2 cellular contexts compared by ENCODE assay signal in the genomic region with DNA sequence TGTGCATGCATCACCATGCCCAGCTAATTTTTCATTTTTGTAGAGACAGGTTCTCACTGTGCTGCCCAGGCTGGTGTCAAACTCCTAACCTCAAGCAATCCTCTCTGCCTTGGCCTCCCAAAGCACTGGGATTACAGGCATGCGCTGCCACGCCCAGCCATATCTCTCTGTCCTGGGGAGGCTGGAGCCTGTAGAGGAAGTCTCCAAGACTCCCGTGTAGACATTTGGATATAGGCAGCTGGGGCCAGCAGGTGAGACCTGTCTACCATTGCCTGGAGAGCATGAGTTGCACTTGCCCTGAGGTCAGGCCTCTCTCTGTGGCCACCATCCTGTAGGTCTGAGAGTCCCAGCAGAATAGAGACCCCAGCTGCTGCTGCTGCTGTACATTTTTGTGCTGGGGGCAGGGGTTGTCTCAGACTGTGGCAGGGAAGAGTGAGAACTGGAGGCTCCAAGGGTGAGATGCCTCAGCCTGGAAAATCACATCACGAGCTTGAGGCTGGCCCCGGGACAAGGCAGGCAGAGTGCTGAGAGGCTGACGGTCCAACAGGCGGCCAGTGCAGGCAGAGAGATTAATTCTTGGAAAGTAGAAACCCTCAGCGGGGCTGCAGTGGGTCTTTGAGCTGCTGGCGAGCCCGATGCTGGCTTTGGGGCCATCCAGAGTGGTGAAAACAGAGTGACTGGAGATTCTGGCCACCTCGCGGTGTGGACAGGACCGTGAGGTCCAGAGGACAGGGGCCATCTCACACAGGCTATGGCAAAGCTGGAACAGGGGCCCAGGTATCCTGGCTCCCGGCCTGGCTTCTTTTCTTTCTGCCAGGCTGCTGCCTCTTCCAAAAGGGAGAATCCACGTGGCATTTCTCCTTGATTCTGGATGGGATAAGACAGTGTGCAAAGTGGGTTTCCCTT.
TF ChIP-seq lines count a peak whose summit lies in the region.

No MANE protein-coding gene starts in this region.

TF ChIP-seq in SK-N-SH, 30 proteins besides CTCF, POLR2A, EP300 and RAD21 (continued from another document):
- TF ChIP-seq USF2 (IDR thresholded peaks at IDR 0.05; ENCODE audit: borderline replicate concordance, low read depth, low read length): no peak
- no peak for TF ChIP-seq RXRA (IDR thresholded peaks at IDR 0.05; ENCODE audit: borderline replicate concordance, low read depth)
- TF ChIP-seq CHD2 (IDR thresholded peaks at IDR 0.05; ENCODE audit: low read length, partially characterized antibody): no peak
- TF ChIP-seq FOSL2 (IDR thresholded peaks at IDR 0.05; ENCODE audit: borderline replicate concordance, low read depth): no peak
- no peak for TF ChIP-seq SMC3 (IDR thresholded peaks at IDR 0.05; ENCODE audit: low read depth, low read length)
- no peak for TF ChIP-seq GATA2 (CRISPR knock-in tag; IDR thresholded peaks at IDR 0.05)

TF ChIP-seq in SK-N-SH treated with all-trans-retinoic acid at 6 μM for 48 hours, 23 proteins besides CTCF, POLR2A, EP300 and RAD21 (continued from another document):
- TF ChIP-seq, protein P1, sequence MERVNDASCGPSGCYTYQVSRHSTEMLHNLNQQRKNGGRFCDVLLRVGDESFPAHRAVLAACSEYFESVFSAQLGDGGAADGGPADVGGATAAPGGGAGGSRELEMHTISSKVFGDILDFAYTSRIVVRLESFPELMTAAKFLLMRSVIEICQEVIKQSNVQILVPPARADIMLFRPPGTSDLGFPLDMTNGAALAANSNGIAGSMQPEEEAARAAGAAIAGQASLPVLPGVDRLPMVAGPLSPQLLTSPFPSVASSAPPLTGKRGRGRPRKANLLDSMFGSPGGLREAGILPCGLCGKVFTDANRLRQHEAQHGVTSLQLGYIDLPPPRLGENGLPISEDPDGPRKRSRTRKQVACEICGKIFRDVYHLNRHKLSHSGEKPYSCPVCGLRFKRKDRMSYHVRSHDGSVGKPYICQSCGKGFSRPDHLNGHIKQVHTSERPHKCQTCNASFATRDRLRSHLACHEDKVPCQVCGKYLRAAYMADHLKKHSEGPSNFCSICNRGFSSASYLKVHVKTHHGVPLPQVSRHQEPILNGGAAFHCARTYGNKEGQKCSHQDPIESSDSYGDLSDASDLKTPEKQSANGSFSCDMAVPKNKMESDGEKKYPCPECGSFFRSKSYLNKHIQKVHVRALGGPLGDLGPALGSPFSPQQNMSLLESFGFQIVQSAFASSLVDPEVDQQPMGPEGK (CRISPR knock-in tag; IDR thresholded peaks at IDR 0.05; ENCODE audit: borderline replicate concordance): no peak
- TF ChIP-seq CSRNP3 (CRISPR knock-in tag; IDR thresholded peaks at IDR 0.05) (no peak), ZFP30 (CRISPR knock-in tag; IDR thresholded peaks at IDR 0.05) (no peak), SNAI2 (CRISPR knock-in tag; IDR thresholded peaks at IDR 0.05) (no peak), GLIS3 (CRISPR knock-in tag; IDR thresholded peaks at IDR 0.05) (no peak)
- TF ChIP-seq, protein P2, sequence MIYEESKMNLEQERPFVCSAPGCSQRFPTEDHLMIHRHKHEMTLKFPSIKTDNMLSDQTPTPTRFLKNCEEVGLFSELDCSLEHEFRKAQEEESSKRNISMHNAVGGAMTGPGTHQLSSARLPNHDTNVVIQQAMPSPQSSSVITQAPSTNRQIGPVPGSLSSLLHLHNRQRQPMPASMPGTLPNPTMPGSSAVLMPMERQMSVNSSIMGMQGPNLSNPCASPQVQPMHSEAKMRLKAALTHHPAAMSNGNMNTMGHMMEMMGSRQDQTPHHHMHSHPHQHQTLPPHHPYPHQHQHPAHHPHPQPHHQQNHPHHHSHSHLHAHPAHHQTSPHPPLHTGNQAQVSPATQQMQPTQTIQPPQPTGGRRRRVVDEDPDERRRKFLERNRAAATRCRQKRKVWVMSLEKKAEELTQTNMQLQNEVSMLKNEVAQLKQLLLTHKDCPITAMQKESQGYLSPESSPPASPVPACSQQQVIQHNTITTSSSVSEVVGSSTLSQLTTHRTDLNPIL (CRISPR knock-in tag; IDR thresholded peaks at IDR 0.05; ENCODE audit: low read depth): no peak
